In genomic region chr10:125264091-125264490, GRCh38 we compare ENCODE assay signal across 17 cellular contexts.
"Had no signal": no experiment of that assay in that cellular context is flagged by ENCODE, and none has a peak within 500 bp of the region (broad histone marks: within the 10 kb centered on the region; RNA-seq: fewer than 3 reads in every experiment).

No MANE protein-coding gene starts in this region.

- DNase-seq: activated CD4-positive, alpha-beta T cell treated with anti-CD3 and anti-CD28 coated beads for 1 hour; activated CD4-positive, alpha-beta T cell treated with anti-CD3 and anti-CD28 coated beads, Interleukin-2, amount 50 U/mL, for 48 hours; dermis blood vessel endothelial cell; effector memory CD8-positive, alpha-beta T cell; erythroblast; hypothalamus; kidney; left lung; psoas muscle; right cardiac atrium; stimulated activated CD4-positive, alpha-beta T cell treated with anti-CD3 and anti-CD28 coated beads, Interleukin-2, amount 100 ng/mL, for 24 hours; T-helper 2 cell; WERI-Rb-1 had no signal

- H3K27me3 ChIP-seq: left lung, tibial nerve had no signal

- H3K36me3 ChIP-seq: left lung, tibial nerve, WERI-Rb-1 had no signal

- H3K36me3 Mint-ChIP-seq: activated naive CD8-positive, alpha-beta T cell had no signal

- H3K4me3 Mint-ChIP-seq: activated naive CD8-positive, alpha-beta T cell; effector memory CD8-positive, alpha-beta T cell; stimulated activated naive CD8-positive, alpha-beta T cell treated with anti-CD3 and anti-CD28 coated beads, Interleukin-15, Interleukin-2, amounts not matched to agents 100 ng/mL and 50 ng/mL, for 24 hours had no signal

- H3K4me3 ChIP-seq: left lung, psoas muscle, tibial nerve had no signal

- FAIRE-seq: frontal cortex, kidney had no signal

- H3K27ac ChIP-seq: left lung, psoas muscle, tibial nerve, WERI-Rb-1 had no signal

- H3K9me3 ChIP-seq: left lung, psoas muscle, tibial nerve had no signal

- ATAC-seq: effector memory CD8-positive, alpha-beta T cell; left lung; psoas muscle; right cardiac atrium had no signal

- H3K27ac Mint-ChIP-seq: activated naive CD8-positive, alpha-beta T cell; stimulated activated naive CD8-positive, alpha-beta T cell treated with anti-CD3 and anti-CD28 coated beads, Interleukin-15, Interleukin-2, amounts not matched to agents 100 ng/mL and 50 ng/mL, for 24 hours had no signal

- H3K4me1 ChIP-seq: left lung, psoas muscle, tibial nerve had no signal
